ENCODE assay signal across 8 cellular contexts in genomic region chr7:156950381-156950858, GRCh38. TPM values are rescaled to one million over a fixed set of nuclear protein-coding genes. Genes with fewer than 3 reads are reported as not detected.
DNase-seq lines count a peak whose midpoint lies in the region; TF ChIP-seq lines count a peak whose summit lies in the region.

No MANE protein-coding gene starts in this region.

- H3K36me3 Mint-ChIP-seq in T-helper 1 cell treated with Interleukin-12 subunit alpha and Interleukin-12 subunit beta and Interleukin-4 antibody, amounts not matched to agents 30 μg/mL and 1 μg/mL, for 36 hours (ENCODE audit: low read depth), result peaks cover 29% of the 10 kb centered on the region
- no peaks in the 10 kb centered on the region for H3K36me3 Mint-ChIP-seq in glutamatergic neuron (ENCODE audit: unreplicated experiment)

- H3K27ac Mint-ChIP-seq in T-helper 1 cell treated with Interleukin-12 subunit alpha and Interleukin-12 subunit beta and Interleukin-4 antibody, amounts not matched to agents 30 μg/mL and 1 μg/mL, for 36 hours, result peak overlapping the region; percentile 87
- peak overlapping the region; percentile 22 for H3K27ac Mint-ChIP-seq in glutamatergic neuron (ENCODE audit: unreplicated experiment)

- peak overlapping the region in 5 of 8 donors; percentile 65 to 83 (median 76) for H3K27ac ChIP-seq in spleen

- intact Hi-C loops in spleen (cut with DNase I; ENCODE audit: low total_unique reads), result no loop called here

- TF ChIP-seq POLR2A in spleen (IDR thresholded peaks at IDR 0.05), result no peak

- H3K36me3 ChIP-seq in spleen, result peaks cover 0 to 37% (median 32%) of the 10 kb centered on the region in 6 donors

- no peaks in the 10 kb centered on the region for H3K9me3 Mint-ChIP-seq in T-helper 1 cell treated with Interleukin-12 subunit alpha and Interleukin-12 subunit beta and Interleukin-4 antibody, amounts not matched to agents 30 μg/mL and 1 μg/mL, for 36 hours
- H3K9me3 Mint-ChIP-seq in glutamatergic neuron (ENCODE audit: unreplicated experiment), result peaks cover 6% of the 10 kb centered on the region

- H3K4me3 Mint-ChIP-seq in T-helper 1 cell treated with Interleukin-12 subunit alpha and Interleukin-12 subunit beta and Interleukin-4 antibody, amounts not matched to agents 30 μg/mL and 1 μg/mL, for 36 hours, result peak overlapping the region; percentile 95
- peak overlapping the region; percentile 90 for H3K4me3 Mint-ChIP-seq in glutamatergic neuron (ENCODE audit: unreplicated experiment)

- TF ChIP-seq CTCF in glutamatergic neuron (IDR thresholded peaks at IDR 0.05; ENCODE audit: partially characterized antibody, unreplicated experiment), result no peak
- no peak for TF ChIP-seq CTCF in spleen (IDR thresholded peaks at IDR 0.05 in 8 of 11, conservative IDR thresholded peaks at IDR 0.05 in 3 of 11)

- H3K9me3 ChIP-seq in spleen, result no peaks in the 10 kb centered on the region

- peaks cover 0 to 8% (median 0%) of the 10 kb centered on the region in 7 donors for H3K27me3 ChIP-seq in spleen (replicated peaks in 1 of 7)

- 1 to 3% (median 3%) methylated on average over 21 of the region's 21 CpGs for WGBS in spleen, 5 donors

- peak overlapping the region; percentile 98 to 100 (median 100) for H3K4me3 ChIP-seq in spleen

- H3K27me3 Mint-ChIP-seq in T-helper 1 cell treated with Interleukin-12 subunit alpha and Interleukin-12 subunit beta and Interleukin-4 antibody, amounts not matched to agents 30 μg/mL and 1 μg/mL, for 36 hours (ENCODE audit: low read depth), result peaks cover 18% of the 10 kb centered on the region
- H3K27me3 Mint-ChIP-seq in glutamatergic neuron (ENCODE audit: unreplicated experiment), result peaks cover 4% of the 10 kb centered on the region

- peaks cover 20 to 54% (median 34%) of the 10 kb centered on the region in 6 donors for H3K4me1 ChIP-seq in spleen

- H3K4me1 Mint-ChIP-seq in T-helper 1 cell treated with Interleukin-12 subunit alpha and Interleukin-12 subunit beta and Interleukin-4 antibody, amounts not matched to agents 30 μg/mL and 1 μg/mL, for 36 hours (ENCODE audit: low read depth), result peaks cover 22% of the 10 kb centered on the region
- peaks cover 12% of the 10 kb centered on the region for H3K4me1 Mint-ChIP-seq in glutamatergic neuron (ENCODE audit: low read depth, unreplicated experiment)

- DNase-seq in T-helper 1 cell (no peak), SW480 (ENCODE audit: low spot score) (peak; percentile 18), glutamatergic neuron (no peak), spleen (no peak), LoVo (ENCODE audit: low spot score) (no peak), UCSD-AML1 (lab: John Stamatoyannopoulos, UW; ENCODE audit: unreplicated experiment) (no peak), NCI-H774 (lab: John Stamatoyannopoulos, UW) (no peak)

RNA-seq across cellular contexts. Expression of gene NOM1, which starts 0.9 kb away (rescaled TPM):
- 18.0 TPM for total RNA-seq in glutamatergic neuron (ENCODE audit: unreplicated experiment)
- 10 to 100 TPM; 19.9 to 31.1 (median 25.0) TPM for total RNA-seq in spleen
- polyA plus RNA-seq in spleen, result 10 to 100 TPM in 1 of 3 donors, 1 to 10 TPM in 2; 4.5 to 11.0 (median 5.7) TPM

RNA-seq across cellular contexts. Expression of gene LMBR1, which starts 57.4 kb away (rescaled TPM):
- total RNA-seq in glutamatergic neuron (ENCODE audit: unreplicated experiment) (41.0 TPM), spleen (10 to 100 TPM; 56.5 to 88.3 (median 73.8) TPM)
- polyA plus RNA-seq in spleen, result 1 to 10 TPM; 4.8 to 8.7 (median 7.4) TPM
